Comparison of ENCODE assay signal across 9 cellular contexts in genomic region chr16:3131755-3132377, GRCh38. TPM values are rescaled to one million over a fixed set of nuclear protein-coding genes. Genes with fewer than 3 reads are reported as not detected.
DNase-seq lines count a peak whose midpoint lies in the region; ATAC-seq and TF ChIP-seq lines count a peak whose summit lies in the region.
"Had no signal": no experiment of that assay in that cellular context is flagged by ENCODE, and none has a peak within 500 bp of the region (broad histone marks: within the 10 kb centered on the region; RNA-seq: fewer than 3 reads in every experiment).

No MANE protein-coding gene starts in this region.

- H3K4me3 Mint-ChIP-seq in Caco-2 (ENCODE audit: unreplicated experiment) (no peak overlapping the region), chondrocyte (ENCODE audit: unreplicated experiment) (no peak overlapping the region)

- intact Hi-C loops in Caco-2 (cut with micrococcal nuclease; ENCODE audit: unreplicated experiment), result loop anchor here (5.0 kb wide), 1 partner anchor 35 kb away; no protein-coding TSS in a partner anchor

- H3K4me1 Mint-ChIP-seq in Caco-2 (ENCODE audit: low read depth, unreplicated experiment) (peaks cover 8% of the 10 kb centered on the region), chondrocyte (ENCODE audit: low read depth) (peaks cover 37% of the 10 kb centered on the region)

- 65 to 72% methylated on average over 8 to 12 of the region's 12 CpGs for WGBS in gastroesophageal sphincter (ENCODE audit: low coverage in 1 of 2), 2 donors

- H3K27ac ChIP-seq in osteoblast (ENCODE audit: low read depth, low read length) (no peak overlapping the region), gastroesophageal sphincter (no peak overlapping the region)

- peaks cover 40% of the 10 kb centered on the region for H3K79me2 ChIP-seq in osteoblast (ENCODE audit: insufficient read depth, low read length)

- H4K20me1 ChIP-seq in osteoblast (ENCODE audit: insufficient read depth, low read length), result peaks cover 8% of the 10 kb centered on the region

- H3K9me3 Mint-ChIP-seq in Caco-2 (ENCODE audit: unreplicated experiment), result no peaks in the 10 kb centered on the region
- H3K9me3 Mint-ChIP-seq in chondrocyte (ENCODE audit: low read depth), result no peaks in the 10 kb centered on the region

- H3K27me3 Mint-ChIP-seq in Caco-2 (ENCODE audit: insufficient read depth, unreplicated experiment), result no peaks in the 10 kb centered on the region
- H3K27me3 Mint-ChIP-seq in chondrocyte (ENCODE audit: low read depth), result no peaks in the 10 kb centered on the region

- H3K27ac Mint-ChIP-seq in Caco-2 (ENCODE audit: unreplicated experiment), result no peak overlapping the region
- H3K27ac Mint-ChIP-seq in chondrocyte (ENCODE audit: unreplicated experiment), result peak overlapping the region; percentile 36

- DNase-seq in Caco-2 (peak; percentile 71 to 76), T1000 (lab: John Stamatoyannopoulos, UW) (peak; percentile 10), chondrocyte (ENCODE audit: low spot score) (no peak), osteoblast (ENCODE audit: insufficient read length, low spot score, missing footprints) (peak; percentile 83), HPDE6-E6E7 (ENCODE audit: extremely low spot score) (no peak)

- H3K36me3 ChIP-seq in Caco-2 (ENCODE audit: control insufficient read depth, insufficient read depth, low read length) (peaks cover 2% of the 10 kb centered on the region), osteoblast (ENCODE audit: insufficient read depth, low read length) (peaks cover 31% of the 10 kb centered on the region), gastroesophageal sphincter (peaks cover 0 to 28% of the 10 kb centered on the region in 2 donors)

- H3K27me3 ChIP-seq in Caco-2 (replicated peaks; ENCODE audit: control insufficient read depth, insufficient read depth, low read length) (no peaks in the 10 kb centered on the region), osteoblast (ENCODE audit: insufficient read depth, low read length) (no peaks in the 10 kb centered on the region), gastroesophageal sphincter (no peaks in the 10 kb centered on the region)

- no peak for TF ChIP-seq EP300 in gastroesophageal sphincter (IDR thresholded peaks at IDR 0.05)

- TF ChIP-seq POLR2A in gastroesophageal sphincter (IDR thresholded peaks at IDR 0.05), result no peak

- POLR2A ChIA-PET in Caco-2 (lab: Charles Lee), result no interaction called here

- peak; percentile 70 to 75 for TF ChIP-seq CTCF in Caco-2 (IDR thresholded peaks at IDR 0.05; ENCODE audit: insufficient read depth in 1 of 2, low read depth in 1 of 2, low read length in 1 of 2, severe bottlenecking in 1 of 2, unreplicated experiment in 1 of 2)
- TF ChIP-seq CTCF in chondrocyte (IDR thresholded peaks at IDR 0.05), result peak; percentile 73
- peak; percentile 61 for TF ChIP-seq CTCF in osteoblast (IDR thresholded peaks at IDR 0.05; ENCODE audit: extremely low read depth, low read depth, low read length)
- TF ChIP-seq CTCF in gastroesophageal sphincter (IDR thresholded peaks at IDR 0.05), result peak in 2 of 4 experiments; percentile 40 to 49

- no TSS peak for BruUV-seq in Caco-2 (replicated peaks; lab: Mats Ljungman, UMichigan)

- H3K9me3 ChIP-seq in Caco-2 (no peaks in the 10 kb centered on the region), osteoblast (ENCODE audit: low read depth, low read length) (no peaks in the 10 kb centered on the region), gastroesophageal sphincter (no peaks in the 10 kb centered on the region)

- CTCF ChIA-PET in Caco-2 (lab: Charles Lee), result interaction anchor here (0.7 to 1.3 kb wide), 7 partner anchors 19 to 104 kb away, joined by 3 to 7 read pairs (median 4); no protein-coding TSS in a partner anchor

- no peak overlapping the region for H3K4me2 ChIP-seq in osteoblast (ENCODE audit: insufficient read depth, low read length)

- ATAC-seq in HG03442 (IDR thresholded peaks at IDR 0.05; ENCODE audit: unreplicated experiment) (peak; percentile 29), gastroesophageal sphincter (no peak), HG03135 (IDR thresholded peaks at IDR 0.05; ENCODE audit: unreplicated experiment) (no peak)
- ATAC-seq: left colon had no signal

- peaks cover 41% of the 10 kb centered on the region for H3K36me3 Mint-ChIP-seq in Caco-2 (ENCODE audit: insufficient read depth, unreplicated experiment)
- H3K36me3 Mint-ChIP-seq in chondrocyte (ENCODE audit: low read depth), result peaks cover 8% of the 10 kb centered on the region

- H3K4me3 ChIP-seq in Caco-2 (ENCODE audit: low read depth, low read length) (no peak overlapping the region), osteoblast (ENCODE audit: insufficient read depth, low read length) (no peak overlapping the region), gastroesophageal sphincter (no peak overlapping the region)

- no peaks in the 10 kb centered on the region for H3K4me1 ChIP-seq in Caco-2
- H3K4me1 ChIP-seq in osteoblast (ENCODE audit: insufficient read depth, low read length), result peaks cover 20% of the 10 kb centered on the region
- H3K4me1 ChIP-seq in gastroesophageal sphincter, result peaks cover 0 to 69% (median 18%) of the 10 kb centered on the region in 3 donors

- no peak overlapping the region for H2AFZ ChIP-seq in osteoblast (ENCODE audit: low read length)

RNA-seq across cellular contexts. Expression of gene ZNF213, which starts 3.0 kb away (rescaled TPM):
- total RNA-seq in Caco-2 (2022) (5.3 and 5.5 TPM in 2 replicates), chondrocyte (10.6 to 13.0 TPM (median 10.8 TPM) in 3 replicates), osteoblast (8.0 and 9.4 TPM in 2 replicates), gastroesophageal sphincter (10 to 100 TPM in 2 of 4 donors, 1 to 10 TPM in 2; 3.6 to 22.3 (median 12.2) TPM)

RNA-seq across cellular contexts. Expression of gene ZNF205, which starts 19.5 kb away (rescaled TPM):
- total RNA-seq in Caco-2 (2022), result 10.3 and 13.5 TPM in 2 replicates
- 12.9 to 13.7 TPM (median 13.2 TPM) in 3 replicates for total RNA-seq in chondrocyte
- total RNA-seq in osteoblast, result 17.4 and 17.7 TPM in 2 replicates
- total RNA-seq in gastroesophageal sphincter, result 10 to 100 TPM; 11.6 to 25.8 (median 20.4) TPM

RNA-seq across cellular contexts. Expression of gene ZSCAN10, which starts 32.8 kb away (rescaled TPM):
- not detected in 2 replicates for total RNA-seq in Caco-2 (2022)
- not detected in 3 replicates for total RNA-seq in chondrocyte
- total RNA-seq in osteoblast, result not detected in 2 replicates
- 1 to 10 TPM in 1 of 4 donors, not detected in 3; 1.7 TPM for total RNA-seq in gastroesophageal sphincter
- total RNA-seq: left colon had no signal

RNA-seq across cellular contexts. Expression of gene OR1F1, which starts 56.1 kb away (rescaled TPM):
- total RNA-seq in Caco-2 (2022) (not detected in 2 replicates), chondrocyte (0.37 to 0.38 TPM in 2 of 3 replicates, not detected in the other), osteoblast (0.36 TPM in 1 of 2 replicates, not detected in the other), gastroesophageal sphincter (not detected)
- total RNA-seq: left colon had no signal

Comparison
In these comparisons a context has a peak if more than half of its experiments do, and no peak if none do; other contexts are left out.
1. DNase-seq: peak in Caco-2 (2 of 2), T1000 (single experiment) and osteoblast (single experiment); none in chondrocyte (single experiment) and HPDE6-E6E7 (single experiment).